ENCODE assay signal across 8 cellular contexts in the genomic region with DNA sequence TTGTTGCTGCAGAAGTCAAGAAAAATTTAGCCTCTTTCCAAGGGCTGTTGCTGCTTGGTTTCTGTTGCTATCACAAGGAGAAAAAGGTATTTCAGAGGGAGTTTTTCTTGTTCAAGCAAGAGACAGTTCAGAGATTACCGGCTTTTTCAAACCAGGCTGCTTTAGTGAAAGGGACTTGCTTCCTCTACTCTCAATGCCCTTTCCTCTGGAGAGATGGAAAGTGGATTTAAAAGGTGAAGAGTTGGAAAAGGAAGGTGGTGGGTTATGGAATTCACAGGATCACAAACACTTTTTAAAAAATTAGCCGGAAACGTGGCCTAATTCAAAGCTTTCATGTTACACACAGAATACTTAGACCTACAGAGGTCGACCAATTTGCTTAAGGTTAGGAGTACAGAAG. TPM values are rescaled to one million over a fixed set of nuclear protein-coding genes. Genes with fewer than 3 reads are reported as not detected.
DNase-seq lines count a peak whose midpoint lies in the region; ATAC-seq and TF ChIP-seq lines count a peak whose summit lies in the region.

No MANE protein-coding gene starts in this region.

- peak overlapping the region; percentile 89 for H3K9ac ChIP-seq in GM23248
- no peak overlapping the region for H3K9ac ChIP-seq in PC-3 (ENCODE audit: low read length)

- DNase-seq in GM23248 (no peak), RWPE2 (ENCODE audit: low spot score) (no peak), epithelial cell of proximal tubule (ENCODE audit: low read depth) (no peak), retinal pigment epithelial cell (ENCODE audit: low read depth) (no peak), foreskin keratinocyte (no peak), AG08396 (ENCODE audit: low spot score) (no peak), PC-3 (no peak), A172 (ENCODE audit: low spot score) (no peak)

- POLR2A ChIA-PET in PC-3 (lab: Charles Lee; ENCODE audit: unreplicated experiment), result no interaction called here

- H3K79me2 ChIP-seq in GM23248 (ENCODE audit: insufficient read depth) (peaks cover 46% of the 10 kb centered on the region), PC-3 (ENCODE audit: low read length) (no peaks in the 10 kb centered on the region)

- H3K36me3 ChIP-seq in GM23248 (ENCODE audit: low read depth) (peaks cover 14% of the 10 kb centered on the region; the same call in 1 of the 2 replicates), RWPE2 (ENCODE audit: low read depth) (peaks cover 38% of the 10 kb centered on the region), PC-3 (ENCODE audit: low read depth, low read length) (no peaks in the 10 kb centered on the region)

- H2AFZ ChIP-seq in GM23248, result 0 out of 2 replicates have a peak overlapping the region, but pooled peaks have one; percentile 87
- no peak overlapping the region for H2AFZ ChIP-seq in PC-3 (ENCODE audit: low read length)

- H3K9me3 ChIP-seq in GM23248 (ENCODE audit: low read depth) (no peaks in the 10 kb centered on the region), RWPE2 (ENCODE audit: severe bottlenecking) (no peaks in the 10 kb centered on the region), PC-3 (ENCODE audit: low read length) (no peaks in the 10 kb centered on the region)

- intact Hi-C loops in PC-3 (cut with micrococcal nuclease), result no loop called here

- in situ Hi-C loops in GM23248 (cut with MboI), result no loop called here

- H3K4me3 ChIP-seq in GM23248 (peak overlapping the region; percentile 94), RWPE2 (ENCODE audit: severe bottlenecking) (peak overlapping the region; percentile 79), epithelial cell of proximal tubule (ENCODE audit: low read depth, low read length) (peak overlapping the region; percentile 96), retinal pigment epithelial cell (ENCODE audit: low read length) (peak overlapping the region; percentile 88), PC-3 (ENCODE audit: low read length) (no peak overlapping the region)

- no peak for TF ChIP-seq CTCF in RWPE2 (IDR thresholded peaks at IDR 0.05; ENCODE audit: poor library complexity, severe bottlenecking)
- TF ChIP-seq CTCF in epithelial cell of proximal tubule (conservative IDR thresholded peaks at IDR 0.05; ENCODE audit: low read depth, low read length), result no peak
- TF ChIP-seq CTCF in retinal pigment epithelial cell (conservative IDR thresholded peaks at IDR 0.05; ENCODE audit: low read depth, low read length), result no peak
- TF ChIP-seq CTCF in foreskin keratinocyte (conservative IDR thresholded peaks at IDR 0.05), result no peak
- TF ChIP-seq CTCF in PC-3 (conservative IDR thresholded peaks at IDR 0.05; ENCODE audit: low read depth, low read length), result no peak

- no peak for ATAC-seq in RWPE2 (ENCODE audit: low read depth)
- no peak for ATAC-seq in foreskin keratinocyte
- no peak for ATAC-seq in PC-3

- peaks cover 6% of the 10 kb centered on the region; the same call in 1 of the 2 replicates for H3F3A ChIP-seq in GM23248 (ENCODE audit: insufficient read depth)
- no peaks in the 10 kb centered on the region for H3F3A ChIP-seq in PC-3 (ENCODE audit: low read length, unreplicated experiment)

- no peaks in the 10 kb centered on the region for H3K9me2 ChIP-seq in GM23248 (ENCODE audit: insufficient read depth)
- no peaks in the 10 kb centered on the region for H3K9me2 ChIP-seq in PC-3 (replicated peaks; ENCODE audit: low read length)

- H3K27ac ChIP-seq in GM23248 (no peak overlapping the region), RWPE2 (ENCODE audit: poor library complexity, severe bottlenecking) (peak overlapping the region; percentile 54), foreskin keratinocyte (no peak overlapping the region), PC-3 (ENCODE audit: low read length) (no peak overlapping the region)

- H3K4me1 ChIP-seq in GM23248 (ENCODE audit: insufficient read depth) (peaks cover 20% of the 10 kb centered on the region), RWPE2 (ENCODE audit: insufficient read depth, poor library complexity, severe bottlenecking) (peaks cover 13% of the 10 kb centered on the region), foreskin keratinocyte (peaks cover 11% of the 10 kb centered on the region), PC-3 (ENCODE audit: insufficient read depth, low read length) (no peaks in the 10 kb centered on the region)

- H4K20me1 ChIP-seq in GM23248 (ENCODE audit: insufficient read depth) (no peaks in the 10 kb centered on the region), PC-3 (ENCODE audit: low read length) (no peaks in the 10 kb centered on the region)

- CTCF ChIA-PET in PC-3 (lab: Charles Lee), result no interaction called here

- peak overlapping the region; percentile 77 for H3K4me2 ChIP-seq in GM23248 (ENCODE audit: unreplicated experiment)
- no peak overlapping the region for H3K4me2 ChIP-seq in PC-3 (ENCODE audit: low read length)

- 75 to 78% methylated on average over 4 of the region's 4 CpGs for WGBS in GM23248 (ENCODE audit: low coverage in 1 of 2, low lambda C conversion rate in 2 of 2, missing lambda C conversion rate in 2 of 2), 2 experiments

- BruUV-seq in PC-3 (replicated peaks; lab: Mats Ljungman, UMichigan), result no TSS peak

- H3K27me3 ChIP-seq in GM23248 (replicated peaks; ENCODE audit: insufficient read depth), result no peaks in the 10 kb centered on the region
- no peaks in the 10 kb centered on the region for H3K27me3 ChIP-seq in RWPE2 (ENCODE audit: insufficient read depth, poor library complexity, severe bottlenecking)
- no peaks in the 10 kb centered on the region for H3K27me3 ChIP-seq in foreskin keratinocyte
- no peaks in the 10 kb centered on the region for H3K27me3 ChIP-seq in PC-3 (ENCODE audit: low read length)

RNA-seq across cellular contexts. Expression of a gene that starts 1.1 kb away (rescaled TPM):
- 24.7 and 29.7 TPM in 2 replicates for total RNA-seq in GM23248 (2014; rRNA removed; shearing (Covaris generic))
- polyA plus RNA-seq in GM23248 (2016; fragmentation: Nextera tagmentation; extraction: Ambion mirVana), result 27.5 and 36.0 TPM in 2 replicates
- 14.7 and 16.0 TPM in 2 replicates for total RNA-seq in epithelial cell of proximal tubule
- 48.1 and 52.2 TPM in 2 replicates for total RNA-seq in foreskin keratinocyte
- 40.7 and 42.1 TPM in 2 replicates for polyA plus RNA-seq in foreskin keratinocyte
- not detected in 2 replicates for total RNA-seq in PC-3 (2014; rRNA removed)
- total RNA-seq in A172 (2014; rRNA removed; shearing (Covaris generic)), result 30.4 and 32.3 TPM in 2 replicates

RNA-seq across cellular contexts. Expression of a gene that starts 40.2 kb away (rescaled TPM):
- total RNA-seq in GM23248 (2014; rRNA removed; shearing (Covaris generic)), result 2,534 and 2,557 TPM in 2 replicates
- 2,427 and 2,525 TPM in 2 replicates for polyA plus RNA-seq in GM23248 (2016; fragmentation: Nextera tagmentation; extraction: Ambion mirVana)
- total RNA-seq in epithelial cell of proximal tubule, result 1,902 and 2,237 TPM in 2 replicates
- 2,420 and 2,686 TPM in 2 replicates for total RNA-seq in foreskin keratinocyte
- polyA plus RNA-seq in foreskin keratinocyte, result 2,518 and 2,832 TPM in 2 replicates
- 1,963 and 2,296 TPM in 2 replicates for total RNA-seq in PC-3 (2014; rRNA removed)
- total RNA-seq in A172 (2014; rRNA removed; shearing (Covaris generic)), result 2,848 and 2,886 TPM in 2 replicates

RNA-seq across cellular contexts. Expression of a gene that starts 48.7 kb away (rescaled TPM):
- total RNA-seq in GM23248 (2014; rRNA removed; shearing (Covaris generic)), result 0.22 and 1.0 TPM in 2 replicates
- 0.08 TPM in 1 of 2 replicates, not detected in the other for polyA plus RNA-seq in GM23248 (2016; fragmentation: Nextera tagmentation; extraction: Ambion mirVana)
- not detected in 2 replicates for total RNA-seq in epithelial cell of proximal tubule
- total RNA-seq in foreskin keratinocyte, result 0.17 and 0.18 TPM in 2 replicates
- polyA plus RNA-seq in foreskin keratinocyte, result 0.03 and 0.06 TPM in 2 replicates
- not detected in 2 replicates for total RNA-seq in PC-3 (2014; rRNA removed)
- total RNA-seq in A172 (2014; rRNA removed; shearing (Covaris generic)), result not detected in 2 replicates

Comparison
In these comparisons a context has a peak if more than half of its experiments do, and no peak if none do; other contexts are left out.
1. RNA of a gene that starts 1.1 kb away (total RNA-seq): 48.1 to 52.2 TPM in foreskin keratinocyte, 30.4 to 32.3 TPM in A172, 24.7 to 29.7 TPM in GM23248 and 14.7 to 16.0 TPM in epithelial cell of proximal tubule; not detected in PC-3; every median in the first group is over 10 times any median in the second.